16 cellular contexts compared by ENCODE assay signal in genomic region chr2:201929627-201930026, GRCh38.
DNase-seq lines count a peak whose midpoint lies in the region; ATAC-seq and TF ChIP-seq lines count a peak whose summit lies in the region.
"Had no signal": no experiment of that assay in that cellular context is flagged by ENCODE, and none has a peak within 500 bp of the region (broad histone marks: within the 10 kb centered on the region; RNA-seq: fewer than 3 reads in every experiment).

No MANE protein-coding gene starts in this region.

- H3K4ac ChIP-seq in mesendoderm (ENCODE audit: low read depth, low read length), result peak overlapping the region; percentile 63

- no peaks in the 10 kb centered on the region for H3K36me3 ChIP-seq in mesendoderm (ENCODE audit: control insufficient read depth, insufficient read depth, low read length)
- H3K36me3 ChIP-seq: BLaER1 had no signal

- no peak overlapping the region for H4K8ac ChIP-seq in mesendoderm (ENCODE audit: low read depth, low read length)

- H3K56ac ChIP-seq in mesendoderm (ENCODE audit: low read length), result peak overlapping the region; percentile 38

- DNase-seq in NCI-H2107 treated with DMSO at 0.1 percent for 48 hours (lab: John Stamatoyannopoulos, UW; ENCODE audit: unreplicated experiment) (peak; percentile 46), NCI-H2107 (lab: John Stamatoyannopoulos, UW) (no peak), NCI-H2081 (lab: John Stamatoyannopoulos, UW) (peak; percentile 66 to 92), NCI-H748 (lab: John Stamatoyannopoulos, UW; ENCODE audit: unreplicated experiment) (peak; percentile 91), mesendoderm (peak; percentile 91), coronary artery (ENCODE audit: low spot score) (no peak)
- DNase-seq: CD8-positive, alpha-beta T cell; H9; Kasumi-1; MM.1S; NCI-H2029; NCI-H526 treated with DMSO at 0.1 percent for 48 hours; PC-9 had no signal

- no peak for ATAC-seq in HG02840 (IDR thresholded peaks at IDR 0.05; ENCODE audit: low FRiP score, unreplicated experiment)
- no peak for ATAC-seq in GM19463 (IDR thresholded peaks at IDR 0.05; ENCODE audit: unreplicated experiment)
- ATAC-seq: CD8-positive, alpha-beta T cell had no signal

- peak overlapping the region; percentile 96 for H2BK5ac ChIP-seq in mesendoderm (ENCODE audit: low read length)

- no peaks in the 10 kb centered on the region for H3K79me2 ChIP-seq in mesendoderm (ENCODE audit: control insufficient read depth, insufficient read depth, low read length)

- H3K27ac ChIP-seq in mesendoderm (ENCODE audit: low read depth, low read length) (no peak overlapping the region), coronary artery (no peak overlapping the region)
- H3K27ac ChIP-seq: BLaER1, PC-9 had no signal

- no peak overlapping the region for H3K9ac ChIP-seq in mesendoderm (ENCODE audit: low read length)
- H3K9ac ChIP-seq: BLaER1 had no signal

- H3K27me3 ChIP-seq in mesendoderm (ENCODE audit: insufficient read depth, low read length, poor library complexity), result no peaks in the 10 kb centered on the region
- H3K27me3 ChIP-seq: BLaER1 had no signal

- TF ChIP-seq CTCF in coronary artery (IDR thresholded peaks at IDR 0.05), result no peak

- H2BK120ac ChIP-seq in mesendoderm (ENCODE audit: low read depth, low read length), result peak overlapping the region; percentile 23

- H3K4me1 ChIP-seq in mesendoderm (ENCODE audit: control insufficient read depth, low read depth, low read length), result peaks cover 29% of the 10 kb centered on the region

- no peaks in the 10 kb centered on the region for H3K79me1 ChIP-seq in mesendoderm (ENCODE audit: low read length)

- H4K5ac ChIP-seq in mesendoderm (ENCODE audit: low read length), result no peak overlapping the region

- H3K4me3 ChIP-seq in mesendoderm (ENCODE audit: low read length), result no peak overlapping the region
- no peak overlapping the region for H3K4me3 ChIP-seq in coronary artery
- H3K4me3 ChIP-seq: BLaER1, PC-9 had no signal

- H3K4me2 ChIP-seq in mesendoderm (ENCODE audit: low read length), result no peak overlapping the region
- H3K4me2 ChIP-seq: PC-9 had no signal

- H3K23ac ChIP-seq in mesendoderm (ENCODE audit: low read length), result no peak overlapping the region

- no CpG with 5 or more reads among the region's 2 CpGs for WGBS in mesendoderm (ENCODE audit: extremely low coverage, insufficient coverage, low lambda C conversion rate)

- no peak overlapping the region for H2AK5ac ChIP-seq in mesendoderm (ENCODE audit: low read length)

- H3K18ac ChIP-seq in mesendoderm (ENCODE audit: low read length), result peak overlapping the region; percentile 62

- no peak overlapping the region for H2BK15ac ChIP-seq in mesendoderm (replicated peaks; ENCODE audit: low read depth)

Comparison
In these comparisons a context has a peak if more than half of its experiments do, and no peak if none do; other contexts are left out.
1. DNase-seq: peak in NCI-H2107 treated with DMSO at 0.1 percent for 48 hours (single experiment), NCI-H2081 (2 of 2), NCI-H748 (single experiment) and mesendoderm (single experiment); none in NCI-H2107 (single experiment) and coronary artery (single experiment).